ENCODE assay signal across 22 cellular contexts in the genomic region with DNA sequence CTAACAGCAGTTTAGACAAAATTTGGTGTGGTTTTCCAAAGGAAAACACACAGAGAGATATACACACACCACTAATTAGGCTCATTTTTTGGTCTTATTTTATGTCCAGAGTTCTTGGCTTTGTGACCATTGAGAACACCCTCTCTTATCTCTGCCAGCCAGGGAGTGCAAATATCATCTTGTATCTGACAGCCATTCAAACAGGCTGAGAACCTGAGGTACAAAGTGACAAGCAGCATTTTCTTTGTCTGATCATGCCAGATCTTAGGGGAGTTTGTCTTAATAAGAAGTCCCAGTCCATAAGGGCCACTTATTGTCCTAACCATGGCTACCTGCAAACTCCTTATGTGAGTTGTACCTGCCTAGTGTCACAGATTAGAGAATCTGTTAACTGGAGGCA.
"Had no signal": no experiment of that assay in that cellular context is flagged by ENCODE, and none has a peak within 500 bp of the region (broad histone marks: within the 10 kb centered on the region; RNA-seq: fewer than 3 reads in every experiment).

No MANE protein-coding gene starts in this region.

- H2AFZ ChIP-seq: PC-9 had no signal

- DNase-seq: activated CD4-positive, alpha-beta memory T cell treated with anti-CD3 and anti-CD28 coated beads for 36 hours; activated CD4-positive, alpha-beta T cell treated with anti-CD3 and anti-CD28 coated beads, Interleukin-2, amount 10 ng/mL, durations not matched to agents 7 days and 5 days; activated CD4-positive, CD25-positive, alpha-beta regulatory T cell; activated CD8-positive, alpha-beta memory T cell treated with anti-CD3 and anti-CD28 coated beads for 24 hours; activated effector memory CD4-positive, alpha-beta T cell treated with anti-CD3 and anti-CD28 coated beads, Interleukin-2, amount 50 U/mL, for 16 hours; activated naive CD4-positive, alpha-beta T cell treated with Interleukin-2 at 50 U/mL for 16 hours; activated naive CD8-positive, alpha-beta T cell treated with anti-CD3 and anti-CD28 coated beads, Interleukin-2, amount 50 U/mL, for 24 hours; activated T-cell treated with anti-CD3 and anti-CD28 coated beads, Interleukin-2, amount 50 U/mL, for 4 hours; amniotic stem cell; Karpas-422; MM.1S; NCI-H1105; NCI-H1436; NCI-H187; NCI-H2081; NCI-H446; NCI-H524; PC-9; SHP77 treated with DMSO at 0.1 percent for 48 hours; T-cell had no signal

- H3K4me2 ChIP-seq: PC-9 had no signal

- H3K4me3 ChIP-seq: PC-9 had no signal

- ATAC-seq: activated naive CD4-positive, alpha-beta T cell treated with anti-CD3 and anti-CD28 coated beads, Interleukin-2, amount 50 U/mL, for 72 hours; activated naive CD8-positive, alpha-beta T cell treated with anti-CD3 and anti-CD28 coated beads, Interleukin-2, amount 50 U/mL, for 24 hours; activated T-cell treated with anti-CD3 and anti-CD28 coated beads, Interleukin-2, amount 50 U/mL, for 4 hours; T-cell had no signal

- H3K27ac ChIP-seq: PC-9 had no signal

- FAIRE-seq: astrocyte had no signal
